ENCODE assay signal across 8 cellular contexts in genomic region chr2:60552096-60552850, GRCh38. TPM values are rescaled to one million over a fixed set of nuclear protein-coding genes. Genes with fewer than 3 reads are reported as not detected.
DNase-seq lines count a peak whose midpoint lies in the region; ATAC-seq and TF ChIP-seq lines count a peak whose summit lies in the region.

No MANE protein-coding gene starts in this region.

- in situ Hi-C loops in Caki2 (cut with HindIII; ENCODE audit: low pct_unique_long_range_greater_than_20kb, low sequenced_read_pairs) (no loop called here), astrocyte of the spinal cord (cut with HindIII; ENCODE audit: low sequenced_read_pairs) (no loop called here)

- ATAC-seq in lower lobe of right lung: peak in 1 of 2 donors; percentile 4
- ATAC-seq in GM18505 (IDR thresholded peaks at IDR 0.05; ENCODE audit: unreplicated experiment): no peak
- ATAC-seq in HG03108 (IDR thresholded peaks at IDR 0.05; ENCODE audit: unreplicated experiment): no peak

- TF ChIP-seq POLR2A in vagina (IDR thresholded peaks at IDR 0.05) (no peak), GM18505 (IDR thresholded peaks at IDR 0.05; ENCODE audit: borderline replicate concordance, extremely low read depth, insufficient read depth, insufficient read length) (no peak)

- H3K4me1 ChIP-seq in lower lobe of right lung (peaks cover 71% of the 10 kb centered on the region), vagina (peaks cover 71% of the 10 kb centered on the region)

- H3K27ac ChIP-seq in KOPT-K1 (ENCODE audit: low read depth, low read length, poor library complexity, severe bottlenecking): peak overlapping the region; percentile 89
- no peak overlapping the region for H3K27ac ChIP-seq in lower lobe of right lung
- H3K27ac ChIP-seq in vagina: peak overlapping the region; percentile 64

- no peak for TF ChIP-seq CTCF in astrocyte of the spinal cord (IDR thresholded peaks at IDR 0.05; ENCODE audit: low read depth, low read length)
- TF ChIP-seq CTCF in lower lobe of right lung (IDR thresholded peaks at IDR 0.05): no peak
- TF ChIP-seq CTCF in vagina (IDR thresholded peaks at IDR 0.05): no peak

- H3K27me3 ChIP-seq in lower lobe of right lung (ENCODE audit: low read depth) (peaks cover 95% of the 10 kb centered on the region), vagina (no peaks in the 10 kb centered on the region)

- DNase-seq in Caki2 (ENCODE audit: low read depth) (peak; percentile 23), astrocyte of the spinal cord (ENCODE audit: low read depth, low spot score) (peak; percentile 23), lower lobe of right lung (no peak), vagina (ENCODE audit: extremely low spot score in 2 of 2) (no peak), mesenteric fat pad (ENCODE audit: low spot score) (no peak)

- H3K9me3 ChIP-seq in KOPT-K1 (ENCODE audit: insufficient read depth, low read length, poor library complexity, severe bottlenecking) (no peaks in the 10 kb centered on the region), lower lobe of right lung (no peaks in the 10 kb centered on the region), vagina (no peaks in the 10 kb centered on the region)

- no peaks in the 10 kb centered on the region for H3K36me3 ChIP-seq in KOPT-K1 (ENCODE audit: insufficient read depth, low read length)
- no peaks in the 10 kb centered on the region for H3K36me3 ChIP-seq in lower lobe of right lung
- H3K36me3 ChIP-seq in vagina: no peaks in the 10 kb centered on the region

- peak overlapping the region; percentile 76 for H3K4me3 ChIP-seq in astrocyte of the spinal cord (ENCODE audit: low read depth, low read length)
- H3K4me3 ChIP-seq in lower lobe of right lung: peak overlapping the region; percentile 64
- H3K4me3 ChIP-seq in vagina: peak overlapping the region; percentile 49 to 55

- intact Hi-C loops in lower lobe of right lung (cut with DNase I): no loop called here
- intact Hi-C loops in vagina (cut with DNase I): no loop called here

RNA-seq across cellular contexts. Expression of gene BCL11A, which starts 1.2 kb away (rescaled TPM):
- total RNA-seq in Caki2 (2014; rRNA removed; shearing (Covaris generic); ENCODE audit: low replicate concordance): not detected in 2 replicates
- total RNA-seq in lower lobe of right lung (9.7 TPM), vagina (48.4 TPM), mesenteric fat pad (0.64 TPM)

Comparison
In these comparisons a context has a peak if more than half of its experiments do, and no peak if none do; other contexts are left out.
1. DNase-seq: peak in Caki2 (single experiment) and astrocyte of the spinal cord (single experiment); none in lower lobe of right lung (single experiment), vagina (0 of 2) and mesenteric fat pad (single experiment).
2. Peak in every context shown above with its lines, with median percentiles within 50 percentile points of each other: H3K4me3 ChIP-seq.